ENCODE assay signal across 1 cellular context in genomic region chr22:43151251-43152000, GRCh38.
TF ChIP-seq lines count a peak whose summit lies in the region.

TSS of gene TSPO (plus strand) at chr22:43151559. CDS start at chr22:43159239, 7,680 bp downstream.

TF ChIP-seq in K562, 482 proteins besides CTCF, POLR2A, EP300 and RAD21 (continued from another document and continues in another):
- TF ChIP-seq ZNF76 (CRISPR knock-in tag; IDR thresholded peaks at IDR 0.05; ENCODE audit: borderline replicate concordance) (no peak), ZNF24 (IDR thresholded peaks at IDR 0.05) (no peak), ZNF655 (CRISPR knock-in tag; IDR thresholded peaks at IDR 0.05) (no peak), RBM39 (optimal IDR thresholded peaks at IDR 0.05; ENCODE audit: low read depth, low read length) (no peak), ZNF224 (CRISPR knock-in tag; IDR thresholded peaks at IDR 0.05) (no peak), RBM14 (IDR thresholded peaks at IDR 0.05; ENCODE audit: borderline replicate concordance, insufficient read depth, low read depth, low read length) (no peak), ZNF436 (CRISPR knock-in tag; IDR thresholded peaks at IDR 0.05) (no peak), NCOA4 (IDR thresholded peaks at IDR 0.05; ENCODE audit: partially characterized antibody) (no peak), U2AF1 (optimal IDR thresholded peaks at IDR 0.05; ENCODE audit: low read depth, low read length) (no peak), FOS (IDR thresholded peaks at IDR 0.05; ENCODE audit: extremely low read depth, insufficient read length) (no peak), MGA (IDR thresholded peaks at IDR 0.05) (peak; percentile 98), MAZ (CRISPR knock-in tag; conservative IDR thresholded peaks at IDR 0.05 in 1 of 2, IDR thresholded peaks at IDR 0.05 in 1 of 2) (peak in 1 of 2 experiments; percentile 34; a peak in 1 of 4 replicates), ZNF699 (CRISPR knock-in tag; IDR thresholded peaks at IDR 0.05; ENCODE audit: insufficient replicate concordance) (no peak), E2F3 (CRISPR knock-in tag; IDR thresholded peaks at IDR 0.05) (no peak), EGR1 (conservative IDR thresholded peaks at IDR 0.05) (no peak), KDM1A (IDR thresholded peaks at IDR 0.05) (0 out of 4 replicates have a peak, but pooled peaks of 1 of the 2 experiments have one; percentile 8), ZNF740 (CRISPR knock-in tag; IDR thresholded peaks at IDR 0.05) (no peak), ZNF740 (tag; IDR thresholded peaks at IDR 0.05) (no peak), BMI1 (IDR thresholded peaks at IDR 0.05; ENCODE audit: low read length) (no peak), LEF1 (IDR thresholded peaks at IDR 0.05) (no peak), CHCHD3 (CRISPR knock-in tag; IDR thresholded peaks at IDR 0.05) (no peak), CHAMP1 (IDR thresholded peaks at IDR 0.05) (no peak), ELF2 (CRISPR knock-in tag; IDR thresholded peaks at IDR 0.05) (no peak), KLF10 (CRISPR knock-in tag; IDR thresholded peaks at IDR 0.05) (no peak), CREB5 (CRISPR knock-in tag; IDR thresholded peaks at IDR 0.05) (no peak), KDM4B (IDR thresholded peaks at IDR 0.05; ENCODE audit: borderline replicate concordance in 2 of 2, low read depth in 1 of 2) (no peak), NFRKB (IDR thresholded peaks at IDR 0.05; ENCODE audit: low read depth) (no peak), EP400 (IDR thresholded peaks at IDR 0.05) (peak; percentile 65)
- TF ChIP-seq, protein P1, sequence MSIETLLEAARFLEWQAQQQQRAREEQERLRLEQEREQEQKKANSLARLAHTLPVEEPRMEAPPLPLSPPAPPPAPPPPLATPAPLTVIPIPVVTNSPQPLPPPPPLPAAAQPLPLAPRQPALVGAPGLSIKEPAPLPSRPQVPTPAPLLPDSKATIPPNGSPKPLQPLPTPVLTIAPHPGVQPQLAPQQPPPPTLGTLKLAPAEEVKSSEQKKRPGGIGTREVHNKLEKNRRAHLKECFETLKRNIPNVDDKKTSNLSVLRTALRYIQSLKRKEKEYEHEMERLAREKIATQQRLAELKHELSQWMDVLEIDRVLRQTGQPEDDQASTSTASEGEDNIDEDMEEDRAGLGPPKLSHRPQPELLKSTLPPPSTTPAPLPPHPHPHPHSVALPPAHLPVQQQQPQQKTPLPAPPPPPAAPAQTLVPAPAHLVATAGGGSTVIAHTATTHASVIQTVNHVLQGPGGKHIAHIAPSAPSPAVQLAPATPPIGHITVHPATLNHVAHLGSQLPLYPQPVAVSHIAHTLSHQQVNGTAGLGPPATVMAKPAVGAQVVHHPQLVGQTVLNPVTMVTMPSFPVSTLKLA (conservative IDR thresholded peaks at IDR 0.05): peak; percentile 38 to 54; a peak in 3 of 4 replicates
- TF ChIP-seq, protein P2, sequence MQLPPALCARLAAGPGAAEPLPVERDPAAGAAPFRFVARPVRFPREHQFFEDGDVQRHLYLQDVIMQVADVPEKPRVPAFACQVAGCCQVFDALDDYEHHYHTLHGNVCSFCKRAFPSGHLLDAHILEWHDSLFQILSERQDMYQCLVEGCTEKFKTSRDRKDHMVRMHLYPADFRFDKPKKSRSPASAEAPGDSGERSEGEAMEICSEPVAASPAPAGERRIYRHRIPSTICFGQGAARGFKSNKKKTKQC (CRISPR knock-in tag; IDR thresholded peaks at IDR 0.05): 0 out of 2 replicates have a peak, but pooled peaks have one; percentile 72
- TF ChIP-seq, protein P3, sequence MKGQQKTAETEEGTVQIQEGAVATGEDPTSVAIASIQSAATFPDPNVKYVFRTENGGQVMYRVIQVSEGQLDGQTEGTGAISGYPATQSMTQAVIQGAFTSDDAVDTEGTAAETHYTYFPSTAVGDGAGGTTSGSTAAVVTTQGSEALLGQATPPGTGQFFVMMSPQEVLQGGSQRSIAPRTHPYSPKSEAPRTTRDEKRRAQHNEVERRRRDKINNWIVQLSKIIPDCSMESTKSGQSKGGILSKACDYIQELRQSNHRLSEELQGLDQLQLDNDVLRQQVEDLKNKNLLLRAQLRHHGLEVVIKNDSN (CRISPR knock-in tag; IDR thresholded peaks at IDR 0.05): no peak
- TF ChIP-seq, protein P4, sequence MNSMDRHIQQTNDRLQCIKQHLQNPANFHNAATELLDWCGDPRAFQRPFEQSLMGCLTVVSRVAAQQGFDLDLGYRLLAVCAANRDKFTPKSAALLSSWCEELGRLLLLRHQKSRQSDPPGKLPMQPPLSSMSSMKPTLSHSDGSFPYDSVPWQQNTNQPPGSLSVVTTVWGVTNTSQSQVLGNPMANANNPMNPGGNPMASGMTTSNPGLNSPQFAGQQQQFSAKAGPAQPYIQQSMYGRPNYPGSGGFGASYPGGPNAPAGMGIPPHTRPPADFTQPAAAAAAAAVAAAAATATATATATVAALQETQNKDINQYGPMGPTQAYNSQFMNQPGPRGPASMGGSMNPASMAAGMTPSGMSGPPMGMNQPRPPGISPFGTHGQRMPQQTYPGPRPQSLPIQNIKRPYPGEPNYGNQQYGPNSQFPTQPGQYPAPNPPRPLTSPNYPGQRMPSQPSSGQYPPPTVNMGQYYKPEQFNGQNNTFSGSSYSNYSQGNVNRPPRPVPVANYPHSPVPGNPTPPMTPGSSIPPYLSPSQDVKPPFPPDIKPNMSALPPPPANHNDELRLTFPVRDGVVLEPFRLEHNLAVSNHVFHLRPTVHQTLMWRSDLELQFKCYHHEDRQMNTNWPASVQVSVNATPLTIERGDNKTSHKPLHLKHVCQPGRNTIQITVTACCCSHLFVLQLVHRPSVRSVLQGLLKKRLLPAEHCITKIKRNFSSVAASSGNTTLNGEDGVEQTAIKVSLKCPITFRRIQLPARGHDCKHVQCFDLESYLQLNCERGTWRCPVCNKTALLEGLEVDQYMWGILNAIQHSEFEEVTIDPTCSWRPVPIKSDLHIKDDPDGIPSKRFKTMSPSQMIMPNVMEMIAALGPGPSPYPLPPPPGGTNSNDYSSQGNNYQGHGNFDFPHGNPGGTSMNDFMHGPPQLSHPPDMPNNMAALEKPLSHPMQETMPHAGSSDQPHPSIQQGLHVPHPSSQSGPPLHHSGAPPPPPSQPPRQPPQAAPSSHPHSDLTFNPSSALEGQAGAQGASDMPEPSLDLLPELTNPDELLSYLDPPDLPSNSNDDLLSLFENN (IDR thresholded peaks at IDR 0.05; ENCODE audit: low read depth in 2 of 2, low read length in 2 of 2): no peak
